Comparison of ENCODE assay signal across 8 cellular contexts in genomic region chr11:85664561-85665481, GRCh38. TPM values are rescaled to one million over a fixed set of nuclear protein-coding genes. Genes with fewer than 3 reads are reported as not detected.
A peak's percentile ranks its signal among the peaks of the same experiment; 100 is the strongest.
DNase-seq lines count a peak whose midpoint lies in the region; ATAC-seq and TF ChIP-seq lines count a peak whose summit lies in the region.

CREBZF (minus strand) TSS chr11:85665129; CDS start chr11:85664875, 254 bp downstream.

- H3K36me3 ChIP-seq in mucosa of descending colon (ENCODE audit: low read depth) = no peaks in the 10 kb centered on the region

- H3K4me1 ChIP-seq in mucosa of descending colon (ENCODE audit: low read depth) = peaks cover 32% of the 10 kb centered on the region

- peaks cover 2% of the 10 kb centered on the region for H3K36me3 Mint-ChIP-seq in IgD-negative memory B cell

- DNase-seq in DMS 273 treated with DMSO at 0.1 percent for 48 hours (lab: John Stamatoyannopoulos, UW) = peak; percentile 67
- DNase-seq in OCI-M2 (lab: John Stamatoyannopoulos, UW; ENCODE audit: unreplicated experiment) = peak; percentile 71
- DNase-seq in activated T-cell treated with anti-CD3 and anti-CD28 coated beads for 4 hours = peak; percentile 88
- DNase-seq in epithelial cell of esophagus (ENCODE audit: low read depth) = peak; percentile 95
- DNase-seq in mucosa of descending colon = peak; percentile 95 to 96 (median 96)
- DNase-seq in stimulated activated CD8-positive, alpha-beta memory T cell treated with anti-CD3 and anti-CD28 coated beads, Interleukin-4, amount 100 ng/mL, for 24 hours (ENCODE audit: low read depth) = peak; percentile 92

- peaks cover 25 to 32% (median 31%) of the 10 kb centered on the region in 3 donors for H3K4me1 Mint-ChIP-seq in IgD-negative memory B cell

- no peaks in the 10 kb centered on the region for H3K9me3 Mint-ChIP-seq in IgD-negative memory B cell

- H3K27me3 Mint-ChIP-seq in IgD-negative memory B cell = no peaks in the 10 kb centered on the region

- peak; percentile 90 for ATAC-seq in GM21529 (IDR thresholded peaks at IDR 0.05; ENCODE audit: unreplicated experiment)
- ATAC-seq in mucosa of descending colon = peak; percentile 94

- H3K9me3 ChIP-seq in mucosa of descending colon = no peaks in the 10 kb centered on the region

- peak within 1 kb of the TSS; percentile 93 to 100 (median 99) for H3K4me3 Mint-ChIP-seq in IgD-negative memory B cell

- peak within 1 kb of the TSS; percentile 96 to 99 (median 98) for H3K27ac Mint-ChIP-seq in IgD-negative memory B cell

- H3K4me3 ChIP-seq in epithelial cell of esophagus (ENCODE audit: low read length) (peak within 1 kb of the TSS; percentile 83), mucosa of descending colon (peak within 1 kb of the TSS; percentile 56)

- intact Hi-C loops in mucosa of descending colon (cut with DNase I, micrococcal nuclease) = no loop called here

- TF ChIP-seq CTCF in epithelial cell of esophagus (IDR thresholded peaks at IDR 0.05; ENCODE audit: insufficient read depth, low read depth, low read length, missing control alignments) (no peak), mucosa of descending colon (IDR thresholded peaks at IDR 0.05) (no peak)

RNA-seq across cellular contexts. Expression of gene CREBZF, which starts in this region (rescaled TPM):
- 16.0 TPM for polyA plus RNA-seq in IgD-negative memory B cell
- 10 to 100 TPM; 37.6 to 45.6 (median 40.7) TPM for total RNA-seq in mucosa of descending colon

Comparison
In these comparisons a context has a peak if more than half of its experiments do, and no peak if none do; other contexts are left out.
1. Peak in every context shown above with its lines: DNase-seq, ATAC-seq and H3K4me3 ChIP-seq.